32 cellular contexts compared by ENCODE assay signal in genomic region chr20:34884260-34884659, GRCh38.
"Had no signal": no experiment of that assay in that cellular context is flagged by ENCODE, and none has a peak within 500 bp of the region (broad histone marks: within the 10 kb centered on the region; RNA-seq: fewer than 3 reads in every experiment).

No MANE protein-coding gene starts in this region.

- DNase-seq: activated CD4-positive, alpha-beta memory T cell treated with anti-CD3 and anti-CD28 coated beads for 36 hours; activated CD4-positive, alpha-beta T cell treated with anti-CD3 and anti-CD28 coated beads for 36 hours; activated CD4-positive, alpha-beta T cell treated with anti-CD3 and anti-CD28 coated beads, Interleukin-2, amount 10 ng/mL, durations not matched to agents 24 days and 14 days; activated CD4-positive, CD25-positive, alpha-beta regulatory T cell; activated CD4-positive, CD25-positive, alpha-beta regulatory T cell treated with anti-CD3 and anti-CD28 coated beads, Interleukin-2, amount 50 U/mL, for 72 hours; activated CD8-positive, alpha-beta memory T cell treated with anti-CD3 and anti-CD28 coated beads, Interleukin-2, amount 10 ng/mL, durations not matched to agents 7 days and 5 days; activated CD8-positive, alpha-beta memory T cell treated with anti-CD3 and anti-CD28 coated beads, Interleukin-2, amount 50 U/mL, for 4 hours; activated CD8-positive, alpha-beta T cell treated with anti-CD3 and anti-CD28 coated beads, Interleukin-2, amount 10 ng/mL, durations not matched to agents 7 days and 5 days; activated effector memory CD4-positive, alpha-beta T cell treated with anti-CD3 and anti-CD28 coated beads, Interleukin-2, amount 50 U/mL, for 16 hours; activated naive CD4-positive, alpha-beta T cell treated with anti-CD3 and anti-CD28 coated beads for 36 hours; activated naive CD8-positive, alpha-beta T cell treated with anti-CD3 and anti-CD28 coated beads for 36 hours; activated naive CD8-positive, alpha-beta T cell treated with anti-CD3 and anti-CD28 coated beads, Interleukin-2, amount 50 U/mL, for 24 hours; activated T-cell treated with anti-CD3 and anti-CD28 coated beads, Interleukin-2, amount 50 U/mL, for 1 hour; adrenal gland; amygdala; aorta; central memory CD4-positive, alpha-beta T cell; cerebellar nuclear complex; colonic mucosa; effector CD8-positive, alpha-beta T cell; esophagus squamous epithelium; glutamatergic neuron; heart left ventricle; T-helper 1 cell; T-helper 17 cell; T1000 had no signal

- H3K4me3 ChIP-seq: adrenal gland, breast epithelium, cardiac muscle cell, colonic mucosa, esophagus squamous epithelium, heart left ventricle had no signal

- H3K27me3 ChIP-seq: adrenal gland, breast epithelium, cardiac muscle cell, colonic mucosa, esophagus squamous epithelium, heart left ventricle had no signal

- H3K27ac ChIP-seq: adrenal gland, breast epithelium, cardiac muscle cell, colonic mucosa, epithelial cell of prostate, esophagus squamous epithelium, heart left ventricle had no signal

- FAIRE-seq: endometrium, endothelial cell of umbilical vein, frontal cortex had no signal

- H3K9me3 ChIP-seq: adrenal gland, breast epithelium, colonic mucosa, esophagus squamous epithelium, heart left ventricle had no signal

- H3K4me1 ChIP-seq: breast epithelium had no signal

- ATAC-seq: activated CD8-positive, alpha-beta memory T cell treated with anti-CD3 and anti-CD28 coated beads, Interleukin-2, amount 10 ng/mL, durations not matched to agents 7 days and 5 days; activated CD8-positive, alpha-beta T cell treated with anti-CD3 and anti-CD28 coated beads, Interleukin-2, amount 10 ng/mL, durations not matched to agents 7 days and 5 days; activated naive CD8-positive, alpha-beta T cell treated with anti-CD3 and anti-CD28 coated beads, Interleukin-2, amount 50 U/mL, for 24 hours; heart left ventricle; T-helper 17 cell had no signal
